In the genomic region with DNA sequence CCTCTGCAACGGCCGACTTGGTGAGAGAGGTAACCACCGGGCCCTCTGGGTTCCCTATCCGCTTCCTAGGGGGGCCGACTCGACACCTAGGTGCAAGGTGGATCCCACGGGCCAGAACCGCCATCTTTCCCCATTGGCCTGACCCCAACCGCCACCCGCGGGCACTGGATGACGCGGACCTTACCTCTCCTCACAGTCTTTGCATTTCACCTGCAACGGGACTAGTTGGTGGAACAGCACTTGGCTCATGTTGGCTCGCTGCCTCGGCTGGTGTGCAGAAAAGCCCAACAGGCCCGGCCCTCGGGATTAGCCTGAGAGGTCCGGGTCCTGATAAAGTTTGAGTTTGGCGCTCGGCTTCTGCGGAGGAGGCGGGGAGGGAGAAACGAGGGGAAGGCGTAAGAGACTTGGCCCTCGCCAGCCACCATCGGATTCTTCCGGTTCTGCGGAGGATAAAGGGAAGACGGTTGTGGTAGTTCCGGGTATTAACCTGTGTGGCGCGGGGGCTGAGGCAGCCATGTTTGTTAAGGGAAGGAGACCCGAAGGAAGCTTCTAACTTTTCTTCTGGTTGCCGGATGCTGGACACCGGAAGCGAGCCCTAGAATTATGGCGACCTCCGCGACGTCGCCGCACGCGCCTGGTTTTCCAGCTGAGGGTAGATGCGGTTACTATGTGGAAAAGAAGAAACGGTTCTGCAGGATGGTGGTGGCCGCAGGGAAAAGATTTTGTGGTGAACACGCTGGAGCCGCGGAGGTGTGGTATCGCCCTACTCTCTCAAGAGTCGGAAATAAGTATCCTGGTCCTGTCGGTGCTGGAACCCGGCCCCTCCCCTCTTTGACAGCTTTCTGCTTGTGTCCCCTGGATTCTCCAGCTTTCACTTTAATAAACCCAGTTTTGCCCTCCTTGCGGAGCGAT, we compare ENCODE assay signal across 8 cellular contexts. TPM values are rescaled to one million over a fixed set of nuclear protein-coding genes. Genes with fewer than 3 reads are reported as not detected.
A peak's percentile ranks its signal among the peaks of the same experiment; 100 is the strongest.
DNase-seq lines count a peak whose midpoint lies in the region; ATAC-seq and TF ChIP-seq lines count a peak whose summit lies in the region.

A gene with protein sequence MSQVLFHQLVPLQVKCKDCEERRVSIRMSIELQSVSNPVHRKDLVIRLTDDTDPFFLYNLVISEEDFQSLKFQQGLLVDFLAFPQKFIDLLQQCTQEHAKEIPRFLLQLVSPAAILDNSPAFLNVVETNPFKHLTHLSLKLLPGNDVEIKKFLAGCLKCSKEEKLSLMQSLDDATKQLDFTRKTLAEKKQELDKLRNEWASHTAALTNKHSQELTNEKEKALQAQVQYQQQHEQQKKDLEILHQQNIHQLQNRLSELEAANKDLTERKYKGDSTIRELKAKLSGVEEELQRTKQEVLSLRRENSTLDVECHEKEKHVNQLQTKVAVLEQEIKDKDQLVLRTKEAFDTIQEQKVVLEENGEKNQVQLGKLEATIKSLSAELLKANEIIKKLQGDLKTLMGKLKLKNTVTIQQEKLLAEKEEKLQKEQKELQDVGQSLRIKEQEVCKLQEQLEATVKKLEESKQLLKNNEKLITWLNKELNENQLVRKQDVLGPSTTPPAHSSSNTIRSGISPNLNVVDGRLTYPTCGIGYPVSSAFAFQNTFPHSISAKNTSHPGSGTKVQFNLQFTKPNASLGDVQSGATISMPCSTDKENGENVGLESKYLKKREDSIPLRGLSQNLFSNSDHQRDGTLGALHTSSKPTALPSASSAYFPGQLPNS (minus strand): TSS at position 365 of the 912 bp plus-strand sequence. CDS start 116 bp downstream, at position 249.
A gene with protein sequence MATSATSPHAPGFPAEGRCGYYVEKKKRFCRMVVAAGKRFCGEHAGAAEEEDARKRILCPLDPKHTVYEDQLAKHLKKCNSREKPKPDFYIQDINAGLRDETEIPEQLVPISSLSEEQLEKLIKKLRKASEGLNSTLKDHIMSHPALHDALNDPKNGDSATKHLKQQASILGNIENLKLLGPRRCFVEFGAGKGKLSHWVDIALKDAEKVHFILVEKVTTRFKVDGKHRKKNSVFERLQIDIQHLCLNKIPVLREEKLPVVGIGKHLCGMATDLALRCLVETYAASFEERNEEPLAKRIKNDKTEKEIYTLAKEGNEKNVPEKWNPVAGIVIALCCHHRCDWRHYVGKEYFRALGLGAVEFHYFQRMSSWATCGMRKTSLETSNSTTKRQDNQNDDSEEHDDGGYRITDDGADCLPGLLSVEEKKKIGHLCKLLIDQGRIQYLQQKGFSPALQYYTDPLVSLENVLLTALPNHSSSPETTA (plus strand): TSS at position 598 of the 912 bp plus-strand sequence. CDS start 6 bp downstream, at position 604.

- H3K27me3 ChIP-seq in ACC112 (ENCODE audit: insufficient read depth, low read length): no peaks in the 10 kb centered on the region
- no peaks in the 10 kb centered on the region for H3K27me3 ChIP-seq in breast epithelium
- no peaks in the 10 kb centered on the region for H3K27me3 ChIP-seq in iPS-20b (ENCODE audit: insufficient read depth, low read length)

- DNase-seq in NCI-H2196 treated with DMSO at 0.1 percent for 48 hours (lab: John Stamatoyannopoulos, UW; ENCODE audit: unreplicated experiment) (peak; percentile 91), breast epithelium (ENCODE audit: low spot score in 2 of 2) (peak; percentile 92 to 94)

- H3K36me3 ChIP-seq in ACC112 (ENCODE audit: insufficient read depth, low read length) (no peaks in the 10 kb centered on the region), breast epithelium (no peaks in the 10 kb centered on the region), iPS-20b (ENCODE audit: insufficient read depth, low read depth, low read length) (peaks cover 12% of the 10 kb centered on the region)

- H3K4me1 ChIP-seq in ACC112 (ENCODE audit: control insufficient read depth, insufficient read depth, low read length, unreplicated experiment) (peaks cover 27% of the 10 kb centered on the region), breast epithelium (no peaks in the 10 kb centered on the region), iPS-20b (ENCODE audit: insufficient read depth, low read length) (peaks cover 3% of the 10 kb centered on the region; the same call in 1 of the 2 replicates)

- H3K4me3 ChIP-seq in ACC112 (ENCODE audit: low read depth, low read length) (peak within 1 kb of the TSS; percentile 92), breast epithelium (peak within 1 kb of the TSS; percentile 68 to 95 (median 80)), iPS-20b (ENCODE audit: low read length) (peak within 1 kb of the TSS; percentile 92), skin epidermis (peak within 1 kb of the TSS; percentile 63 to 91 (median 75))

- H3K9me3 ChIP-seq in breast epithelium (no peaks in the 10 kb centered on the region), iPS-20b (ENCODE audit: insufficient read depth, low read depth, low read length) (no peaks in the 10 kb centered on the region)

- H3K27ac ChIP-seq in ACC112 (ENCODE audit: low read depth, low read length) (peak within 1 kb of the TSS; percentile 50), VCaP (peak within 1 kb of the TSS; percentile 90), breast epithelium (peak within 1 kb of the TSS; percentile 56 to 75), iPS-20b (ENCODE audit: low read length) (peak within 1 kb of the TSS; percentile 49), skin epidermis (peak within 1 kb of the TSS in 19 of 21 experiments; percentile 49 to 85 (median 78))

- peak within 1 kb of the TSS; percentile 89 for H3K9ac ChIP-seq in iPS-20b (ENCODE audit: low read depth, low read length)

- H3K79me2 ChIP-seq in ACC112 (ENCODE audit: control insufficient read depth, insufficient read depth, low read length, unreplicated experiment): peaks cover 74% of the 10 kb centered on the region

- no peak for TF ChIP-seq CTCF in VCaP (conservative IDR thresholded peaks at IDR 0.05)
- peak in 2 of 3 donors; percentile 23 to 33 for TF ChIP-seq CTCF in breast epithelium (IDR thresholded peaks at IDR 0.05)

- H2AFZ ChIP-seq in ACC112 (ENCODE audit: low read length, unreplicated experiment): peak within 1 kb of the TSS; percentile 96

- ATAC-seq in GM18870 (IDR thresholded peaks at IDR 0.05; ENCODE audit: unreplicated experiment) (peak; percentile 87), HG03135 (IDR thresholded peaks at IDR 0.05; ENCODE audit: unreplicated experiment) (peak; percentile 90)

- TF ChIP-seq POLR2A in breast epithelium (IDR thresholded peaks at IDR 0.05): no peak

- intact Hi-C loops in breast epithelium (cut with DNase I; ENCODE audit: low total_unique reads): no loop called here

RNA-seq across cellular contexts. Expression of the first gene that starts in this region (rescaled TPM):
- total RNA-seq in breast epithelium: 1 to 10 TPM; 2.7 to 7.2 (median 3.6) TPM

RNA-seq across cellular contexts. Expression of the second gene that starts in this region (rescaled TPM):
- 10 to 100 TPM; 16.0 to 36.1 (median 21.0) TPM for total RNA-seq in breast epithelium

Comparison
In these comparisons a context has a peak if more than half of its experiments do, and no peak if none do; other contexts are left out.
1. Peak in every context shown above with its lines: DNase-seq, ATAC-seq, H3K4me3 ChIP-seq and H3K27ac ChIP-seq.